8 cellular contexts compared by ENCODE assay signal in the genomic region with DNA sequence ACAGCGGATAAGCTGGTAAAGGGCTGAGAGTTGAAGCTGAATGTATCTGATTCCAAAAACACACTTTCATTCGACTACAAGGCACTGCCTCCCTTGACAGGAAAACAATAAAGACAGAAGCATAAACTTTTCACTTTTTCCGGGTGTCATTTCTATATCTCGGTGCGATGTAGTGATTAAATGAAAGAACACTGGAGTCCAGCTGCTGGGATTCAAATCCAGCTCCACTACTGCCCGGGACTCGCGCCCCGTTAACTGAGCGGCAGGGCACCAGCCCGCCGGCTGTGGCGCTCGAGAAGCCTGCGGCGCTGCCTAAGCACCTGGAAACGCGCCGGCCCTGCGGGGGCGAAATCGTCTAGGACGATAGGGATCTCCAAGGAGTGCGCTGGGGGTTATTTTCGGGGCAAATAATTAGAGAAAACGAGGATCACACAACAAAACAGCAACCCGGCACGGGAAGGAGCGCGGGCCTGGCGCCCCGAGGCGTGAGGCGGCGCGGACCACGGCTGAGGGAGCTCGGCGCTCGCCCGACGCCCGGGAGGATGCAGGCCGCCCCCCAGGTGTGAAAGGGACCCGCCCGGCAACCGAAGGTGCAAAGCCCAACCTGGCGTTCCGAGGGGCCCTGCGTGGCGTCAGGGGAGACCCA. TPM values are rescaled to one million over a fixed set of nuclear protein-coding genes. Genes with fewer than 3 reads are reported as not detected.
DNase-seq lines count a peak whose midpoint lies in the region; ATAC-seq and TF ChIP-seq lines count a peak whose summit lies in the region.

No MANE protein-coding gene starts in this region.

- peak overlapping the region; percentile 91 to 98 (median 95) for H3K9ac ChIP-seq in BLaER1 treated with 17β-estradiol and CSF1 and Interleukin-3, amounts not matched to agents 10 nM and 100 nM

- no peaks in the 10 kb centered on the region for H3K27me3 Mint-ChIP-seq in activated T-helper 1 cell treated with anti-CD3 and anti-CD28 coated beads, Interleukin-12 subunit alpha, Interleukin-12 subunit beta, Interleukin-2, Interleukin-4 antibody, amounts not matched to agents 30 ng/mL and 10 ng/mL and 1 ng/mL, durations not matched to agents 14 hours and 24 hours and 36 hours (ENCODE audit: insufficient read depth)
- H3K27me3 Mint-ChIP-seq in nephron (ENCODE audit: low read depth): no peaks in the 10 kb centered on the region
- no peaks in the 10 kb centered on the region for H3K27me3 Mint-ChIP-seq in stimulated activated naive CD8-positive, alpha-beta T cell treated with anti-CD3 and anti-CD28 coated beads, Interleukin-15, amount 100 ng/mL, for 72 hours

- TF ChIP-seq CTCF in OCI-LY7 (conservative IDR thresholded peaks at IDR 0.05; ENCODE audit: low read length) (peak; percentile 82), fibroblast of pulmonary artery (IDR thresholded peaks at IDR 0.05; ENCODE audit: low read length, missing control alignments) (peak; percentile 61), nephron (IDR thresholded peaks at IDR 0.05; ENCODE audit: unreplicated experiment in 3 of 3) (peak; percentile 50 to 55 (median 53))

- no peaks in the 10 kb centered on the region for H3K9me3 Mint-ChIP-seq in activated T-helper 1 cell treated with anti-CD3 and anti-CD28 coated beads, Interleukin-12 subunit alpha, Interleukin-12 subunit beta, Interleukin-2, Interleukin-4 antibody, amounts not matched to agents 30 ng/mL and 10 ng/mL and 1 ng/mL, durations not matched to agents 14 hours and 24 hours and 36 hours
- H3K9me3 Mint-ChIP-seq in nephron: peaks cover 3% of the 10 kb centered on the region
- H3K9me3 Mint-ChIP-seq in stimulated activated naive CD8-positive, alpha-beta T cell treated with anti-CD3 and anti-CD28 coated beads, Interleukin-15, amount 100 ng/mL, for 72 hours: no peaks in the 10 kb centered on the region

- H3K36me3 Mint-ChIP-seq in activated T-helper 1 cell treated with anti-CD3 and anti-CD28 coated beads, Interleukin-12 subunit alpha, Interleukin-12 subunit beta, Interleukin-2, Interleukin-4 antibody, amounts not matched to agents 30 ng/mL and 10 ng/mL and 1 ng/mL, durations not matched to agents 14 hours and 24 hours and 36 hours (ENCODE audit: low read depth): peaks cover 13% of the 10 kb centered on the region
- H3K36me3 Mint-ChIP-seq in nephron (ENCODE audit: low read depth): peaks cover 8% of the 10 kb centered on the region

- H3K4me3 ChIP-seq in BLaER1 treated with 17β-estradiol and CSF1 and Interleukin-3, amounts not matched to agents 10 nM and 100 nM: peak overlapping the region; percentile 74 to 97 (median 91)
- H3K4me3 ChIP-seq in OCI-LY7 (ENCODE audit: low read depth, low read length, poor library complexity, severe bottlenecking) (peak overlapping the region; percentile 95), fibroblast of pulmonary artery (replicated peaks; ENCODE audit: low read depth, low read length) (peak overlapping the region; percentile 88)

- peak overlapping the region; percentile 75; the same call in 1 of the 2 replicates for H2AFZ ChIP-seq in OCI-LY7 (ENCODE audit: low read length)

- H3K27me3 ChIP-seq in BLaER1 treated with 17β-estradiol and CSF1 and Interleukin-3, amounts not matched to agents 10 nM and 100 nM: no peaks in the 10 kb centered on the region

- H3K4me1 Mint-ChIP-seq in activated T-helper 1 cell treated with anti-CD3 and anti-CD28 coated beads, Interleukin-12 subunit alpha, Interleukin-12 subunit beta, Interleukin-2, Interleukin-4 antibody, amounts not matched to agents 30 ng/mL and 10 ng/mL and 1 ng/mL, durations not matched to agents 14 hours and 24 hours and 36 hours (ENCODE audit: low read depth): peaks cover 29% of the 10 kb centered on the region
- H3K4me1 Mint-ChIP-seq in nephron: peaks cover 13% of the 10 kb centered on the region
- H3K4me1 Mint-ChIP-seq in stimulated activated naive CD8-positive, alpha-beta T cell treated with anti-CD3 and anti-CD28 coated beads, Interleukin-15, amount 100 ng/mL, for 72 hours: peaks cover 38% of the 10 kb centered on the region

- H3K27ac ChIP-seq in BLaER1 treated with 17β-estradiol and CSF1 and Interleukin-3, amounts not matched to agents 10 nM and 100 nM: peak overlapping the region; percentile 88 to 97 (median 94)
- H3K27ac ChIP-seq in OCI-LY7 (ENCODE audit: low read depth, low read length, poor library complexity, severe bottlenecking): peak overlapping the region; percentile 72

- CTCF ChIA-PET in OCI-LY7 (lab: Charles Lee; ENCODE audit: unreplicated experiment): interaction anchor here (0.8 to 1.8 kb wide), 3 partner anchors 9 to 66 kb away, joined by 3 to 4 read pairs (median 4); no protein-coding TSS in a partner anchor

- POLR2A ChIA-PET in OCI-LY7 (lab: Charles Lee): interaction anchor here (0.6 to 8.9 kb wide), 7 partner anchors 9 to 171 kb away, joined by 3 to 74 read pairs (median 8); partner anchors contain the start of gene ZNF346

- BruUV-seq in OCI-LY7 (replicated peaks; lab: Mats Ljungman, UMichigan): no TSS peak

- peak overlapping the region; percentile 96 for H3K4me3 Mint-ChIP-seq in activated T-helper 1 cell treated with anti-CD3 and anti-CD28 coated beads, Interleukin-12 subunit alpha, Interleukin-12 subunit beta, Interleukin-2, Interleukin-4 antibody, amounts not matched to agents 30 ng/mL and 10 ng/mL and 1 ng/mL, durations not matched to agents 14 hours and 24 hours and 36 hours
- H3K4me3 Mint-ChIP-seq in nephron: peak overlapping the region; percentile 95 to 98 (median 97)
- peak overlapping the region; percentile 90 to 95 for H3K4me3 Mint-ChIP-seq in stimulated activated naive CD8-positive, alpha-beta T cell treated with anti-CD3 and anti-CD28 coated beads, Interleukin-15, amount 100 ng/mL, for 72 hours

- H3K9me3 ChIP-seq in BLaER1 treated with 17β-estradiol and CSF1 and Interleukin-3, amounts not matched to agents 10 nM and 100 nM (replicated peaks in 1 of 11): peaks cover 0 to 10% (median 0%) of the 10 kb centered on the region in 11 experiments; a peak in 3 of 22 replicates
- H3K9me3 ChIP-seq in OCI-LY7 (ENCODE audit: low read length): no peaks in the 10 kb centered on the region

- peak overlapping the region; percentile 95 for H3K27ac Mint-ChIP-seq in activated T-helper 1 cell treated with anti-CD3 and anti-CD28 coated beads, Interleukin-12 subunit alpha, Interleukin-12 subunit beta, Interleukin-2, Interleukin-4 antibody, amounts not matched to agents 30 ng/mL and 10 ng/mL and 1 ng/mL, durations not matched to agents 14 hours and 24 hours and 36 hours
- H3K27ac Mint-ChIP-seq in nephron: peak overlapping the region; percentile 81 to 97 (median 94)
- peak overlapping the region; percentile 92 to 99 for H3K27ac Mint-ChIP-seq in stimulated activated naive CD8-positive, alpha-beta T cell treated with anti-CD3 and anti-CD28 coated beads, Interleukin-15, amount 100 ng/mL, for 72 hours

- peak; percentile 84 for DNase-seq in OCI-LY7 (ENCODE audit: low spot score)
- peak; percentile 38 for DNase-seq in activated T-helper 1 cell treated with anti-CD3 and anti-CD28 coated beads, Interleukin-12 subunit alpha, Interleukin-12 subunit beta, Interleukin-2, Interleukin-4 antibody, amounts not matched to agents 30 ng/mL and 10 ng/mL and 1 ng/mL, durations not matched to agents 14 hours and 24 hours and 36 hours (ENCODE audit: low spot score)
- DNase-seq in fibroblast of pulmonary artery (ENCODE audit: low read depth): peak; percentile 70
- DNase-seq in stimulated activated naive CD8-positive, alpha-beta T cell treated with anti-CD3 and anti-CD28 coated beads, Interleukin-15, amount 100 ng/mL, for 72 hours: peak; percentile 63 to 76

- H3K9me2 ChIP-seq in OCI-LY7 (ENCODE audit: insufficient read depth, low read length): no peaks in the 10 kb centered on the region

- H3K79me2 ChIP-seq in OCI-LY7 (ENCODE audit: insufficient read depth, low read depth, low read length): peaks cover 56% of the 10 kb centered on the region

- H3K4me2 ChIP-seq in BLaER1 treated with 17β-estradiol and CSF1 and Interleukin-3, amounts not matched to agents 10 nM and 100 nM: peak overlapping the region; percentile 67 to 94 (median 83)
- H3K4me2 ChIP-seq in OCI-LY7 (ENCODE audit: low read length): peak overlapping the region; percentile 100

- H4K20me1 ChIP-seq in BLaER1 treated with 17β-estradiol and CSF1 and Interleukin-3, amounts not matched to agents 10 nM and 100 nM: peaks cover 44 to 56% (median 52%) of the 10 kb centered on the region in 11 experiments
- peaks cover 32% of the 10 kb centered on the region for H4K20me1 ChIP-seq in OCI-LY7 (ENCODE audit: insufficient read depth, low read length)

- intact Hi-C loops in OCI-LY7 (cut with micrococcal nuclease; ENCODE audit: unreplicated experiment): loop anchor here (1.0 to 10.0 kb wide), 4 partner anchors 11 to 471 kb away; partner anchors contain the start of genes FGFR4 and RNF44
- intact Hi-C loops in activated T-helper 1 cell treated with anti-CD3 and anti-CD28 coated beads, Interleukin-12 subunit alpha, Interleukin-12 subunit beta, Interleukin-2, Interleukin-4 antibody, amounts not matched to agents 30 ng/mL and 10 ng/mL and 1 ng/mL, durations not matched to agents 14 hours and 24 hours and 36 hours (cut with micrococcal nuclease): loop anchor here (1.0 to 10.0 kb wide), 7 partner anchors 9 to 616 kb away; partner anchors contain the start of genes MXD3, RNF44, TMED9 and TSPAN17

- H3K4me1 ChIP-seq in BLaER1 treated with 17β-estradiol and CSF1 and Interleukin-3, amounts not matched to agents 10 nM and 100 nM: peaks cover 19 to 30% (median 22%) of the 10 kb centered on the region in 10 experiments
- peaks cover 39% of the 10 kb centered on the region for H3K4me1 ChIP-seq in OCI-LY7 (ENCODE audit: insufficient read depth, low read length, poor library complexity, severe bottlenecking)

- H3K36me3 ChIP-seq in BLaER1 treated with 17β-estradiol and CSF1 and Interleukin-3, amounts not matched to agents 10 nM and 100 nM: peaks cover 0 to 38% (median 23%) of the 10 kb centered on the region in 11 experiments; a peak in 20 of 22 replicates
- H3K36me3 ChIP-seq in OCI-LY7 (ENCODE audit: insufficient read depth, low read length): peaks cover 36% of the 10 kb centered on the region

- peak; percentile 45 for ATAC-seq in GM19324 (IDR thresholded peaks at IDR 0.05; ENCODE audit: low FRiP score, unreplicated experiment)
- peak; percentile 55 for ATAC-seq in HG03457 (IDR thresholded peaks at IDR 0.05; ENCODE audit: unreplicated experiment)
- ATAC-seq in stimulated activated naive CD8-positive, alpha-beta T cell treated with anti-CD3 and anti-CD28 coated beads, Interleukin-15, amount 100 ng/mL, for 72 hours: peak; percentile 76

RNA-seq across cellular contexts. Expression of gene UIMC1, which starts 0.8 kb away (rescaled TPM):
- total RNA-seq in OCI-LY7 (2014; rRNA removed; shearing (Covaris generic)): 42.7 and 58.4 TPM in 2 replicates
- total RNA-seq in OCI-LY7 (2022): 78.5 and 94.1 TPM in 2 replicates
- total RNA-seq in activated T-helper 1 cell treated with anti-CD3 and anti-CD28 coated beads, Interleukin-12 subunit alpha, Interleukin-12 subunit beta, Interleukin-2, Interleukin-4 antibody, amounts not matched to agents 30 ng/mL and 10 ng/mL and 1 ng/mL, durations not matched to agents 14 hours and 24 hours and 36 hours: 57.0 and 70.6 TPM in 2 replicates

RNA-seq across cellular contexts. Expression of gene ZNF346, which starts 16.8 kb away (rescaled TPM):
- 31.8 and 36.6 TPM in 2 replicates for total RNA-seq in OCI-LY7 (2014; rRNA removed; shearing (Covaris generic))
- total RNA-seq in OCI-LY7 (2022): 39.7 and 42.4 TPM in 2 replicates
- 31.6 and 32.9 TPM in 2 replicates for total RNA-seq in activated T-helper 1 cell treated with anti-CD3 and anti-CD28 coated beads, Interleukin-12 subunit alpha, Interleukin-12 subunit beta, Interleukin-2, Interleukin-4 antibody, amounts not matched to agents 30 ng/mL and 10 ng/mL and 1 ng/mL, durations not matched to agents 14 hours and 24 hours and 36 hours

Comparison
In these comparisons a context has a peak if more than half of its experiments do, and no peak if none do; other contexts are left out.
1. Peak in every context shown above with its lines: DNase-seq, ATAC-seq, H3K4me3 ChIP-seq and H3K27ac ChIP-seq.